ENCODE assay signal across 1 cellular context in genomic region chr13:106357198-106357597, GRCh38.
TF ChIP-seq lines count a peak whose summit lies in the region.

No MANE protein-coding gene starts in this region.

TF ChIP-seq in SK-N-SH, 30 proteins besides CTCF, POLR2A, EP300 and RAD21 (continued from another document):
- TF ChIP-seq RXRA (IDR thresholded peaks at IDR 0.05; ENCODE audit: borderline replicate concordance, low read depth) (no peak), MXI1 (IDR thresholded peaks at IDR 0.05; ENCODE audit: low read depth, low read length) (no peak), USF1 (IDR thresholded peaks at IDR 0.05; ENCODE audit: borderline replicate concordance, low read depth) (no peak), IRF3 (IDR thresholded peaks at IDR 0.05; ENCODE audit: low read depth, low read length) (no peak), ELF1 (IDR thresholded peaks at IDR 0.05) (no peak)
